ENCODE assay signal across 17 cellular contexts in the genomic region with DNA sequence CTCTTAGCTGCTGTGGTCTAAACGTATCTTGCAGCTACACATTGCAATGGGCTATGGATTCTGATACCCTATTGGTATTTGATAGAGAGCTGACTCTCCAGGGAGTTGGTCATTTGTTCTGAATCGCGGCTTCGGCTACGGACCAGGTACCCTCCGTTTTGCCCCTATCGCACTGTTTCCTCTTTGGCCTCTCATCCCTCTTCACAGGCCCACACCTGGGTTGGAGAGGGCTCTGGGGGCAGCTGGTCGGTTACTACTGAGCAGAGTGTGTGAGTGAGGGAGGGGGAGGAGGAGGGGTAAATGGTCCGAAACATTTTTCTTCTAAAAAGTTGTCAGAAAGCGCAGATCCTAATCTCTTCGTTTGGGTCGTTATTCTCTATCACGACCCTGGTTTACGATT. TPM values are rescaled to one million over a fixed set of nuclear protein-coding genes. Genes with fewer than 3 reads are reported as not detected.
DNase-seq lines count a peak whose midpoint lies in the region; ATAC-seq and TF ChIP-seq lines count a peak whose summit lies in the region.
"Had no signal": no experiment of that assay in that cellular context is flagged by ENCODE, and none has a peak within 500 bp of the region (broad histone marks: within the 10 kb centered on the region; RNA-seq: fewer than 3 reads in every experiment).

No MANE protein-coding gene starts in this region.

- in situ Hi-C loops in mammary epithelial cell (cut with MboI; ENCODE audit: low sequenced_read_pairs in 2 of 2), result no loop called here

- H4K20me1 ChIP-seq in mammary epithelial cell (ENCODE audit: insufficient read depth, low read length), result no peaks in the 10 kb centered on the region

- H3K36me3 ChIP-seq in mammary epithelial cell (ENCODE audit: insufficient read depth, low read length) (no peaks in the 10 kb centered on the region), iPS-20b (ENCODE audit: insufficient read depth, low read depth, low read length) (no peaks in the 10 kb centered on the region)

- H3K36me3 Mint-ChIP-seq in MCF 10A (ENCODE audit: insufficient read depth, unreplicated experiment), result no peaks in the 10 kb centered on the region
- H3K36me3 Mint-ChIP-seq in activated CD4-positive, alpha-beta T cell treated with anti-CD3 and anti-CD28 coated beads, Interleukin-2, amount 10 ng/mL, durations not matched to agents 7 days and 5 days (ENCODE audit: low read depth), result no peaks in the 10 kb centered on the region

- H3K4me1 ChIP-seq in mammary epithelial cell (ENCODE audit: insufficient read depth, low read length) (no peaks in the 10 kb centered on the region), iPS-20b (ENCODE audit: insufficient read depth, low read length) (no peaks in the 10 kb centered on the region), right cardiac atrium (ENCODE audit: control insufficient read depth, insufficient read depth, low read length) (no peaks in the 10 kb centered on the region)

- DNase-seq in mammary epithelial cell (no peak), MCF 10A (ENCODE audit: unreplicated experiment) (no peak), dermis blood vessel endothelial cell (peak; percentile 1), NCI-H510A treated with DMSO at 0.1 percent for 48 hours (lab: John Stamatoyannopoulos, UW) (no peak), right cardiac atrium (no peak)
- DNase-seq in activated CD4-positive, alpha-beta T cell treated with anti-CD3 and anti-CD28 coated beads, Interleukin-2, amount 10 ng/mL, durations not matched to agents 7 days and 5 days, result no peak
- DNase-seq: AML-193, DMS79, NCI-H1417 treated with DMSO at 0.1 percent for 48 hours, NCI-H187 treated with DMSO at 0.1 percent for 48 hours, NCI-H524 treated with DMSO at 0.1 percent for 48 hours, PC-9 had no signal

- dilution Hi-C loops in mammary epithelial cell (cut with HindIII; ENCODE audit: low sequenced_read_pairs), result no loop called here

- no peak overlapping the region for H3K27ac ChIP-seq in mammary epithelial cell (ENCODE audit: insufficient read depth, low read depth, low read length)
- H3K27ac ChIP-seq in iPS-20b (ENCODE audit: low read length), result no peak overlapping the region
- no peak overlapping the region for H3K27ac ChIP-seq in right cardiac atrium (ENCODE audit: low read length)
- H3K27ac ChIP-seq: 22Rv1, C4-2B, KMS-11, PC-9 had no signal

- H3K4me2 ChIP-seq in mammary epithelial cell (ENCODE audit: insufficient read depth, low read depth, low read length), result no peak overlapping the region
- H3K4me2 ChIP-seq: KMS-11, PC-9 had no signal

- H3K4me1 Mint-ChIP-seq in MCF 10A (ENCODE audit: insufficient read depth, unreplicated experiment), result no peaks in the 10 kb centered on the region
- H3K4me1 Mint-ChIP-seq in activated CD4-positive, alpha-beta T cell treated with anti-CD3 and anti-CD28 coated beads, Interleukin-2, amount 10 ng/mL, durations not matched to agents 7 days and 5 days, result no peaks in the 10 kb centered on the region

- H3K4me3 Mint-ChIP-seq in MCF 10A (ENCODE audit: unreplicated experiment), result no peak overlapping the region
- H3K4me3 Mint-ChIP-seq in activated CD4-positive, alpha-beta T cell treated with anti-CD3 and anti-CD28 coated beads, Interleukin-2, amount 10 ng/mL, durations not matched to agents 7 days and 5 days, result no peak overlapping the region

- H3K79me2 ChIP-seq in mammary epithelial cell (ENCODE audit: insufficient read depth, low read length), result no peaks in the 10 kb centered on the region

- H3K9me3 Mint-ChIP-seq in MCF 10A (ENCODE audit: unreplicated experiment), result no peaks in the 10 kb centered on the region
- H3K9me3 Mint-ChIP-seq in activated CD4-positive, alpha-beta T cell treated with anti-CD3 and anti-CD28 coated beads, Interleukin-2, amount 10 ng/mL, durations not matched to agents 7 days and 5 days, result no peaks in the 10 kb centered on the region

- H3K4me3 ChIP-seq in mammary epithelial cell (replicated peaks in 1 of 3; ENCODE audit: insufficient read depth in 1 of 3, low read depth in 2 of 3, low read length in 3 of 3), result no peak overlapping the region
- H3K4me3 ChIP-seq in iPS-20b (ENCODE audit: low read length), result peak overlapping the region; percentile 52; the same call in 1 of the 2 replicates
- no peak overlapping the region for H3K4me3 ChIP-seq in right cardiac atrium (ENCODE audit: low read length)
- H3K4me3 ChIP-seq: PC-9 had no signal

- peaks cover 9% of the 10 kb centered on the region for H3K27me3 ChIP-seq in mammary epithelial cell (ENCODE audit: insufficient read depth, low read length)
- H3K27me3 ChIP-seq in iPS-20b (ENCODE audit: insufficient read depth, low read length), result peaks cover 13% of the 10 kb centered on the region; the same call in 1 of the 2 replicates
- peaks cover 7% of the 10 kb centered on the region for H3K27me3 ChIP-seq in right cardiac atrium (ENCODE audit: control insufficient read depth, insufficient read depth)

- ATAC-seq in HG03571 (IDR thresholded peaks at IDR 0.05; ENCODE audit: unreplicated experiment) (no peak), right cardiac atrium (no peak)

- H2AFZ ChIP-seq in mammary epithelial cell (ENCODE audit: low read depth, low read length), result peak overlapping the region; percentile 22
- H2AFZ ChIP-seq: PC-9 had no signal

- no peak overlapping the region for H3K9ac ChIP-seq in mammary epithelial cell (ENCODE audit: insufficient read depth, low read length)
- no peak overlapping the region for H3K9ac ChIP-seq in iPS-20b (ENCODE audit: low read depth, low read length)
- H3K9ac ChIP-seq: KMS-11 had no signal

- no peak overlapping the region for H3K27ac Mint-ChIP-seq in MCF 10A (ENCODE audit: low read depth, unreplicated experiment)
- no peak overlapping the region for H3K27ac Mint-ChIP-seq in activated CD4-positive, alpha-beta T cell treated with anti-CD3 and anti-CD28 coated beads, Interleukin-2, amount 10 ng/mL, durations not matched to agents 7 days and 5 days

- intact Hi-C loops in mammary epithelial cell (cut with micrococcal nuclease) (no loop called here), MCF 10A (cut with micrococcal nuclease) (no loop called here), right cardiac atrium (cut with DNase I) (no loop called here)

- BruUV-seq in mammary epithelial cell (replicated peaks; lab: Mats Ljungman, UMichigan) (no TSS peak), MCF 10A (replicated peaks; lab: Mats Ljungman, UMichigan) (no TSS peak)

- TF ChIP-seq CTCF in mammary epithelial cell (conservative IDR thresholded peaks at IDR 0.05 in 1 of 2, IDR thresholded peaks at IDR 0.05 in 1 of 2; ENCODE audit: extremely low read depth in 1 of 2, insufficient read depth in 1 of 2, low read depth in 1 of 2, low read length in 2 of 2) (no peak), MCF 10A (IDR thresholded peaks at IDR 0.05; ENCODE audit: unreplicated experiment) (no peak)

- peaks cover 92% of the 10 kb centered on the region for H3K27me3 Mint-ChIP-seq in MCF 10A (ENCODE audit: insufficient read depth, unreplicated experiment)
- H3K27me3 Mint-ChIP-seq in activated CD4-positive, alpha-beta T cell treated with anti-CD3 and anti-CD28 coated beads, Interleukin-2, amount 10 ng/mL, durations not matched to agents 7 days and 5 days, result peaks cover 59% of the 10 kb centered on the region

- CTCF ChIA-PET in mammary epithelial cell (lab: Charles Lee; ENCODE audit: low non-redundant PET) (interaction anchor here (0.6 kb wide), 1 partner anchor 56 kb away, joined by 3 read pairs; no protein-coding TSS in a partner anchor), MCF 10A (lab: Yijun Ruan, JAX) (interaction anchor here (1.5 kb wide), 1 partner anchor 13 kb away, joined by 4 read pairs; no protein-coding TSS in a partner anchor)
- CTCF ChIA-PET in activated CD4-positive, alpha-beta T cell treated with anti-CD3 and anti-CD28 coated beads, Interleukin-2, amount 10 ng/mL, durations not matched to agents 7 days and 5 days (lab: Charles Lee), result no interaction called here

- 21% methylated on average over 14 of the region's 14 CpGs for WGBS in mammary epithelial cell (ENCODE audit: low coverage, missing lambda C conversion rate)
- WGBS in right cardiac atrium, result 29% methylated on average over 14 of the region's 14 CpGs

- POLR2A ChIA-PET in MCF 10A (lab: Yijun Ruan, JAX), result interaction anchor here (0.7 kb wide), 1 partner anchor 135 kb away, joined by 3 read pairs; no protein-coding TSS in a partner anchor
- POLR2A ChIA-PET in activated CD4-positive, alpha-beta T cell treated with anti-CD3 and anti-CD28 coated beads, Interleukin-2, amount 10 ng/mL, durations not matched to agents 7 days and 5 days (lab: Charles Lee), result no interaction called here

- H3K9me3 ChIP-seq in mammary epithelial cell (replicated peaks; ENCODE audit: insufficient read depth, low read length) (no peaks in the 10 kb centered on the region), iPS-20b (ENCODE audit: insufficient read depth, low read depth, low read length) (no peaks in the 10 kb centered on the region), right cardiac atrium (ENCODE audit: control insufficient read depth, low read length) (no peaks in the 10 kb centered on the region)

RNA-seq across cellular contexts. Expression of a gene that starts 48.8 kb away (rescaled TPM):
- 100 to 1,000 TPM; 151 to 175 TPM for total RNA-seq in mammary epithelial cell
- 71.4 TPM for polyA plus RNA-seq in mammary epithelial cell
- 277 TPM for polyA minus RNA-seq in mammary epithelial cell
- total RNA-seq in MCF 10A (2022), result 110 and 117 TPM in 2 replicates
- total RNA-seq in dermis blood vessel endothelial cell, result 80.5 and 159 TPM in 2 replicates
- 100 to 1,000 TPM; 102 to 147 (median 112) TPM for total RNA-seq in right cardiac atrium
- polyA plus RNA-seq in right cardiac atrium, result 69.1 TPM
- 10 to 100 TPM; 39.9 to 53.9 TPM for total RNA-seq in activated CD4-positive, alpha-beta T cell treated with anti-CD3 and anti-CD28 coated beads, Interleukin-2, amount 10 ng/mL, durations not matched to agents 7 days and 5 days
